Comparison of ENCODE assay signal across 19 cellular contexts in genomic region chr5:131511934-131512333, GRCh38.
DNase-seq lines count a peak whose midpoint lies in the region; ATAC-seq and TF ChIP-seq lines count a peak whose summit lies in the region.
"Had no signal": no experiment of that assay in that cellular context is flagged by ENCODE, and none has a peak within 500 bp of the region (broad histone marks: within the 10 kb centered on the region; RNA-seq: fewer than 3 reads in every experiment).

No MANE protein-coding gene starts in this region.

- H3K4me1 Mint-ChIP-seq in CD4-positive, alpha-beta T cell (ENCODE audit: low read depth) = peaks cover 78% of the 10 kb centered on the region
- H3K4me1 Mint-ChIP-seq in GM23338 (peaks cover 4% of the 10 kb centered on the region; the same call in 1 of the 3 replicates), neural crest cell (peaks cover 6% of the 10 kb centered on the region)
- peaks cover 41% of the 10 kb centered on the region for H3K4me1 Mint-ChIP-seq in central memory CD8-positive, alpha-beta T cell

- H3K4me3 ChIP-seq in GM23338 = no peak overlapping the region
- H3K4me3 ChIP-seq: colonic mucosa, sigmoid colon had no signal

- H3K9me3 ChIP-seq in CD4-positive, alpha-beta T cell (ENCODE audit: control insufficient read depth, low read length) = no peaks in the 10 kb centered on the region
- H3K9me3 ChIP-seq: colonic mucosa, sigmoid colon had no signal

- TF ChIP-seq CTCF in CD4-positive, alpha-beta T cell (IDR thresholded peaks at IDR 0.05) = no peak
- no peak for TF ChIP-seq CTCF in GM23338 (conservative IDR thresholded peaks at IDR 0.05; ENCODE audit: low read depth in 2 of 2)
- TF ChIP-seq CTCF in neural crest cell (conservative IDR thresholded peaks at IDR 0.05) = no peak

- no peaks in the 10 kb centered on the region for H3K27me3 ChIP-seq in CD4-positive, alpha-beta T cell (ENCODE audit: control insufficient read depth, insufficient read depth, low read length)
- H3K27me3 ChIP-seq in GM23338 (ENCODE audit: insufficient read depth) = no peaks in the 10 kb centered on the region
- H3K27me3 ChIP-seq: colonic mucosa, sigmoid colon had no signal

- DNase-seq in CD4-positive, alpha-beta T cell = no peak
- DNase-seq in GM23338 (ENCODE audit: low spot score) (peak; percentile 3), neural crest cell (ENCODE audit: low read depth, low spot score) (no peak), cortex of kidney (lab: John Stamatoyannopoulos, UW) (no peak), ACHN (no peak)
- DNase-seq in central memory CD8-positive, alpha-beta T cell (ENCODE audit: low spot score in 2 of 2) = no peak
- DNase-seq: activated CD4-positive, CD25-positive, alpha-beta regulatory T cell; activated naive CD8-positive, alpha-beta T cell treated with anti-CD3 and anti-CD28 coated beads, Interleukin-2, amount 10 ng/mL, durations not matched to agents 7 days and 5 days; colonic mucosa; COR-L47; left colon; mesendoderm; naive B cell; NCI-H187 treated with DMSO at 0.1 percent for 48 hours; NCI-H774; posterior cingulate gyrus; sigmoid colon; T-helper 9 cell had no signal

- no peaks in the 10 kb centered on the region for H3K36me3 ChIP-seq in GM23338 (ENCODE audit: insufficient read depth)
- H3K36me3 ChIP-seq: colonic mucosa had no signal

- H3K4me3 Mint-ChIP-seq in CD4-positive, alpha-beta T cell = peak overlapping the region; percentile 67
- H3K4me3 Mint-ChIP-seq in GM23338 (no peak overlapping the region), neural crest cell (no peak overlapping the region)
- no peak overlapping the region for H3K4me3 Mint-ChIP-seq in central memory CD8-positive, alpha-beta T cell
- H3K4me3 Mint-ChIP-seq: activated naive CD8-positive, alpha-beta T cell treated with anti-CD3 and anti-CD28 coated beads, Interleukin-2, amount 10 ng/mL, durations not matched to agents 7 days and 5 days; naive B cell had no signal

- H3K36me3 Mint-ChIP-seq in CD4-positive, alpha-beta T cell (ENCODE audit: low read depth) = peaks cover 80% of the 10 kb centered on the region
- H3K36me3 Mint-ChIP-seq in GM23338 (ENCODE audit: low read depth) (peaks cover 3% of the 10 kb centered on the region; the same call in 1 of the 3 replicates), neural crest cell (ENCODE audit: low read depth) (peaks cover 7% of the 10 kb centered on the region)
- H3K36me3 Mint-ChIP-seq in central memory CD8-positive, alpha-beta T cell (ENCODE audit: insufficient read depth) = peaks cover 21% of the 10 kb centered on the region

- H3F3A ChIP-seq in GM23338 (replicated peaks; ENCODE audit: low read depth) = no peaks in the 10 kb centered on the region

- POLR2A ChIA-PET in CD4-positive, alpha-beta T cell (lab: Charles Lee) = interaction anchor here (1.1 to 1.8 kb wide), 2 partner anchors 18 to 20 kb away, joined by 4 to 8 read pairs; no protein-coding TSS in a partner anchor

- no peak overlapping the region for H3K27ac ChIP-seq in CD4-positive, alpha-beta T cell (ENCODE audit: low read depth, low read length)
- H3K27ac ChIP-seq in GM23338 (ENCODE audit: low read depth) = no peak overlapping the region
- H3K27ac ChIP-seq: colonic mucosa, sigmoid colon had no signal

- no peaks in the 10 kb centered on the region for H3K4me1 ChIP-seq in GM23338 (ENCODE audit: insufficient read depth)
- H3K4me1 ChIP-seq: colonic mucosa, sigmoid colon had no signal

- no peak for ATAC-seq in CD4-positive, alpha-beta T cell (ENCODE audit: poor library complexity)
- peak; percentile 84 for ATAC-seq in GM23338
- no peak for ATAC-seq in central memory CD8-positive, alpha-beta T cell (replicated peaks; ENCODE audit: extremely low read depth, poor library complexity, severe bottlenecking)
- ATAC-seq in GM19324 (IDR thresholded peaks at IDR 0.05; ENCODE audit: low FRiP score, unreplicated experiment) = no peak
- ATAC-seq: left colon had no signal

- H3K27me3 Mint-ChIP-seq in CD4-positive, alpha-beta T cell = no peaks in the 10 kb centered on the region
- H3K27me3 Mint-ChIP-seq in GM23338 (ENCODE audit: insufficient read depth, low read depth, poor library complexity) = no peaks in the 10 kb centered on the region
- no peaks in the 10 kb centered on the region for H3K27me3 Mint-ChIP-seq in central memory CD8-positive, alpha-beta T cell
- H3K27me3 Mint-ChIP-seq in neural crest cell (ENCODE audit: low read depth) = no peaks in the 10 kb centered on the region
- H3K27me3 Mint-ChIP-seq: activated naive CD8-positive, alpha-beta T cell treated with anti-CD3 and anti-CD28 coated beads, Interleukin-2, amount 10 ng/mL, durations not matched to agents 7 days and 5 days; naive B cell had no signal

- no peaks in the 10 kb centered on the region for H3K79me2 ChIP-seq in GM23338 (replicated peaks; ENCODE audit: insufficient read depth)

- CTCF ChIA-PET in CD4-positive, alpha-beta T cell (lab: Charles Lee) = no interaction called here

- H3K4me2 ChIP-seq in GM23338 = no peak overlapping the region

- no peaks in the 10 kb centered on the region for H3K9me3 Mint-ChIP-seq in CD4-positive, alpha-beta T cell
- H3K9me3 Mint-ChIP-seq in GM23338 (no peaks in the 10 kb centered on the region), neural crest cell (no peaks in the 10 kb centered on the region)
- H3K9me3 Mint-ChIP-seq in central memory CD8-positive, alpha-beta T cell = no peaks in the 10 kb centered on the region
- H3K9me3 Mint-ChIP-seq: activated naive CD8-positive, alpha-beta T cell treated with anti-CD3 and anti-CD28 coated beads, Interleukin-2, amount 10 ng/mL, durations not matched to agents 7 days and 5 days; naive B cell had no signal

- in situ Hi-C loops in ACHN (cut with HindIII; ENCODE audit: low pct_ligation_motif_present, low pct_unique_long_range_greater_than_20kb, low sequenced_read_pairs) = no loop called here

- intact Hi-C loops in CD4-positive, alpha-beta T cell (cut with DNase I, micrococcal nuclease) = no loop called here

- H4K20me1 ChIP-seq in GM23338 (replicated peaks; ENCODE audit: insufficient read depth) = no peaks in the 10 kb centered on the region

- no peaks in the 10 kb centered on the region for H3K9me2 ChIP-seq in GM23338 (ENCODE audit: insufficient read depth)

- peak overlapping the region; percentile 84 for H3K27ac Mint-ChIP-seq in CD4-positive, alpha-beta T cell
- H3K27ac Mint-ChIP-seq in GM23338 (no peak overlapping the region), neural crest cell (ENCODE audit: unreplicated experiment) (peak overlapping the region; percentile 1)
- peak overlapping the region; percentile 9 for H3K27ac Mint-ChIP-seq in central memory CD8-positive, alpha-beta T cell (ENCODE audit: low read depth)
- H3K27ac Mint-ChIP-seq: activated naive CD8-positive, alpha-beta T cell treated with anti-CD3 and anti-CD28 coated beads, Interleukin-2, amount 10 ng/mL, durations not matched to agents 7 days and 5 days had no signal

- H2AFZ ChIP-seq in GM23338 = no peak overlapping the region

TF ChIP-seq in GM23338, 12 proteins besides CTCF, POLR2A, EP300 and RAD21 (continues in another document):
- no peak for TF ChIP-seq ETS1 (IDR thresholded peaks at IDR 0.05)
- TF ChIP-seq REST (IDR thresholded peaks at IDR 0.05; ENCODE audit: unreplicated experiment) = no peak
- TF ChIP-seq ZNF331 (CRISPR knock-in tag; IDR thresholded peaks at IDR 0.05; ENCODE audit: low read depth) = no peak
- TF ChIP-seq JUNB (IDR thresholded peaks at IDR 0.05; ENCODE audit: unreplicated experiment) = no peak
- TF ChIP-seq CREB1 (CRISPR knock-in tag; IDR thresholded peaks at IDR 0.05; ENCODE audit: low read depth) = no peak
